ENCODE assay signal across 1 cellular context in genomic region chr14:38207830-38208815, GRCh38.
TF ChIP-seq lines count a peak whose summit lies in the region.

A gene with protein sequence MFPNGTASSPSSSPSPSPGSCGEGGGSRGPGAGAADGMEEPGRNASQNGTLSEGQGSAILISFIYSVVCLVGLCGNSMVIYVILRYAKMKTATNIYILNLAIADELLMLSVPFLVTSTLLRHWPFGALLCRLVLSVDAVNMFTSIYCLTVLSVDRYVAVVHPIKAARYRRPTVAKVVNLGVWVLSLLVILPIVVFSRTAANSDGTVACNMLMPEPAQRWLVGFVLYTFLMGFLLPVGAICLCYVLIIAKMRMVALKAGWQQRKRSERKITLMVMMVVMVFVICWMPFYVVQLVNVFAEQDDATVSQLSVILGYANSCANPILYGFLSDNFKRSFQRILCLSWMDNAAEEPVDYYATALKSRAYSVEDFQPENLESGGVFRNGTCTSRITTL (plus strand): TSS chr14:38207904. CDS start chr14:38209390, 1,486 bp downstream.

TF ChIP-seq in HepG2, 621 proteins besides CTCF, POLR2A, EP300 and RAD21 (continued from another document and continues in another):
- TF ChIP-seq, protein P1, sequence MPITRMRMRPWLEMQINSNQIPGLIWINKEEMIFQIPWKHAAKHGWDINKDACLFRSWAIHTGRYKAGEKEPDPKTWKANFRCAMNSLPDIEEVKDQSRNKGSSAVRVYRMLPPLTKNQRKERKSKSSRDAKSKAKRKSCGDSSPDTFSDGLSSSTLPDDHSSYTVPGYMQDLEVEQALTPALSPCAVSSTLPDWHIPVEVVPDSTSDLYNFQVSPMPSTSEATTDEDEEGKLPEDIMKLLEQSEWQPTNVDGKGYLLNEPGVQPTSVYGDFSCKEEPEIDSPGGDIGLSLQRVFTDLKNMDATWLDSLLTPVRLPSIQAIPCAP (CRISPR knock-in tag; IDR thresholded peaks at IDR 0.05; ENCODE audit: low read depth) = no peak
- TF ChIP-seq ATRX (CRISPR knock-in tag; IDR thresholded peaks at IDR 0.05; ENCODE audit: borderline replicate concordance) (no peak), ERF (CRISPR knock-in tag; IDR thresholded peaks at IDR 0.05) (no peak), ZNF3 (CRISPR knock-in tag; IDR thresholded peaks at IDR 0.05) (no peak), ZKSCAN8 (CRISPR knock-in tag; IDR thresholded peaks at IDR 0.05; ENCODE audit: borderline replicate concordance) (no peak), KDM1A (CRISPR knock-in tag; IDR thresholded peaks at IDR 0.05) (no peak), SOX5 (CRISPR knock-in tag; IDR thresholded peaks at IDR 0.05; ENCODE audit: borderline replicate concordance) (no peak), ZBTB37 (CRISPR knock-in tag; IDR thresholded peaks at IDR 0.05) (no peak), ZNF253 (CRISPR knock-in tag; IDR thresholded peaks at IDR 0.05; ENCODE audit: borderline replicate concordance) (no peak), HOMEZ (CRISPR knock-in tag; IDR thresholded peaks at IDR 0.05; ENCODE audit: low read depth) (no peak), TFDP1 (CRISPR knock-in tag; IDR thresholded peaks at IDR 0.05; ENCODE audit: borderline replicate concordance) (peak; percentile 26; the same call in 1 of the 2 replicates), PITX1 (CRISPR knock-in tag; IDR thresholded peaks at IDR 0.05) (peak; percentile 20; the same call in 1 of the 2 replicates), PRDM10 (CRISPR knock-in tag; IDR thresholded peaks at IDR 0.05; ENCODE audit: low read depth) (no peak), MED13 (CRISPR knock-in tag; IDR thresholded peaks at IDR 0.05) (no peak), AKNA (CRISPR knock-in tag; IDR thresholded peaks at IDR 0.05; ENCODE audit: borderline replicate concordance) (no peak), ZNF362 (CRISPR knock-in tag; IDR thresholded peaks at IDR 0.05; ENCODE audit: borderline replicate concordance) (no peak), CBX5 (CRISPR knock-in tag; IDR thresholded peaks at IDR 0.05; ENCODE audit: borderline replicate concordance) (no peak), ZNF142 (CRISPR knock-in tag; IDR thresholded peaks at IDR 0.05) (0 out of 2 replicates have a peak, but pooled peaks have one; percentile 26), SIX4 (CRISPR knock-in tag; IDR thresholded peaks at IDR 0.05) (no peak), HOXA5 (CRISPR knock-in tag; IDR thresholded peaks at IDR 0.05) (no peak), RFXANK (CRISPR knock-in tag; IDR thresholded peaks at IDR 0.05) (no peak)
- TF ChIP-seq, protein P2, sequence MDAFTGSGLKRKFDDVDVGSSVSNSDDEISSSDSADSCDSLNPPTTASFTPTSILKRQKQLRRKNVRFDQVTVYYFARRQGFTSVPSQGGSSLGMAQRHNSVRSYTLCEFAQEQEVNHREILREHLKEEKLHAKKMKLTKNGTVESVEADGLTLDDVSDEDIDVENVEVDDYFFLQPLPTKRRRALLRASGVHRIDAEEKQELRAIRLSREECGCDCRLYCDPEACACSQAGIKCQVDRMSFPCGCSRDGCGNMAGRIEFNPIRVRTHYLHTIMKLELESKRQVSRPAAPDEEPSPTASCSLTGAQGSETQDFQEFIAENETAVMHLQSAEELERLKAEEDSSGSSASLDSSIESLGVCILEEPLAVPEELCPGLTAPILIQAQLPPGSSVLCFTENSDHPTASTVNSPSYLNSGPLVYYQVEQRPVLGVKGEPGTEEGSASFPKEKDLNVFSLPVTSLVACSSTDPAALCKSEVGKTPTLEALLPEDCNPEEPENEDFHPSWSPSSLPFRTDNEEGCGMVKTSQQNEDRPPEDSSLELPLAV (CRISPR knock-in tag; conservative IDR thresholded peaks at IDR 0.05; ENCODE audit: low read depth) = no peak
- TF ChIP-seq, protein P3, sequence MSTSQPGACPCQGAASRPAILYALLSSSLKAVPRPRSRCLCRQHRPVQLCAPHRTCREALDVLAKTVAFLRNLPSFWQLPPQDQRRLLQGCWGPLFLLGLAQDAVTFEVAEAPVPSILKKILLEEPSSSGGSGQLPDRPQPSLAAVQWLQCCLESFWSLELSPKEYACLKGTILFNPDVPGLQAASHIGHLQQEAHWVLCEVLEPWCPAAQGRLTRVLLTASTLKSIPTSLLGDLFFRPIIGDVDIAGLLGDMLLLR (CRISPR knock-in tag; IDR thresholded peaks at IDR 0.05) = no peak
- TF ChIP-seq, protein P4, sequence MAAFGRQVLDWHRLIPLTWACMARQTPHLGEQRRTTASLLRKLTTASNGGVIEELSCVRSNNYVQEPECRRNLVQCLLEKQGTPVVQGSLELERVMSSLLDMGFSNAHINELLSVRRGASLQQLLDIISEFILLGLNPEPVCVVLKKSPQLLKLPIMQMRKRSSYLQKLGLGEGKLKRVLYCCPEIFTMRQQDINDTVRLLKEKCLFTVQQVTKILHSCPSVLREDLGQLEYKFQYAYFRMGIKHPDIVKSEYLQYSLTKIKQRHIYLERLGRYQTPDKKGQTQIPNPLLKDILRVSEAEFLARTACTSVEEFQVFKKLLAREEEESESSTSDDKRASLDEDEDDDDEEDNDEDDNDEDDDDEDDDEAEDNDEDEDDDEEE (CRISPR knock-in tag; IDR thresholded peaks at IDR 0.05) = no peak
